8 cellular contexts compared by ENCODE assay signal in genomic region chr13:51814825-51815650, GRCh38. TPM values are rescaled to one million over a fixed set of nuclear protein-coding genes. Genes with fewer than 3 reads are reported as not detected.
DNase-seq lines count a peak whose midpoint lies in the region; ATAC-seq and TF ChIP-seq lines count a peak whose summit lies in the region.

No MANE protein-coding gene starts in this region.

- no peaks in the 10 kb centered on the region for H3K36me3 ChIP-seq in mesenchymal stem cell (ENCODE audit: control insufficient read depth in 1 of 2, insufficient read depth in 2 of 2, low read depth in 1 of 2, low read length in 2 of 2)

- H3K4me3 ChIP-seq in dorsolateral prefrontal cortex (peak overlapping the region in 39 of 59 donors; percentile 3 to 48 (median 26)), mesenchymal stem cell (ENCODE audit: insufficient read depth in 1 of 2, low read depth in 1 of 2, low read length in 2 of 2) (peak overlapping the region in 1 of 2 experiments; percentile 65)

- H3K27ac ChIP-seq in C4-2B (no peak overlapping the region), dorsolateral prefrontal cortex (peak overlapping the region in 2 of 59 donors; percentile 10 to 46), mesenchymal stem cell (ENCODE audit: low read length, poor library complexity, severe bottlenecking) (no peak overlapping the region)

- H2BK12ac ChIP-seq in mesenchymal stem cell (ENCODE audit: low read length in 2 of 2), result no peak overlapping the region

- ATAC-seq in GM18909 (IDR thresholded peaks at IDR 0.05; ENCODE audit: poor library complexity, unreplicated experiment), result peak; percentile 81
- peak; percentile 85 for ATAC-seq in HG03066 (IDR thresholded peaks at IDR 0.05; ENCODE audit: low read depth, unreplicated experiment)
- ATAC-seq in activated CD4-positive, alpha-beta T cell treated with anti-CD3 and anti-CD28 coated beads for 36 hours, result peak; percentile 70

- 25% methylated on average over 11 of the region's 13 CpGs for WGBS in mesenchymal stem cell

- DNase-seq in NCI-H2196 (lab: John Stamatoyannopoulos, UW; ENCODE audit: unreplicated experiment) (peak; percentile 58), dorsolateral prefrontal cortex (peak in 4 of 10 donors; percentile 28 to 57 (median 52)), mesenchymal stem cell (peak; percentile 75)
- DNase-seq in activated CD4-positive, alpha-beta T cell treated with anti-CD3 and anti-CD28 coated beads for 36 hours, result peak; percentile 83
- DNase-seq in stimulated activated CD8-positive, alpha-beta memory T cell treated with anti-CD3 and anti-CD28 coated beads, Interleukin-4, amount 100 ng/mL, for 24 hours (ENCODE audit: low read depth), result peak; percentile 61

- H4K8ac ChIP-seq in mesenchymal stem cell (ENCODE audit: low read length), result peak overlapping the region; percentile 78

- peaks cover 81% of the 10 kb centered on the region for H3K4me1 Mint-ChIP-seq in activated CD4-positive, alpha-beta T cell treated with anti-CD3 and anti-CD28 coated beads for 36 hours

- no peaks in the 10 kb centered on the region for H3K36me3 Mint-ChIP-seq in activated CD4-positive, alpha-beta T cell treated with anti-CD3 and anti-CD28 coated beads for 36 hours (ENCODE audit: low read depth)

- no peak overlapping the region for H2AFZ ChIP-seq in mesenchymal stem cell (ENCODE audit: low read depth, low read length)

- no peak overlapping the region for H3K18ac ChIP-seq in mesenchymal stem cell (ENCODE audit: low read depth in 1 of 2, low read length in 2 of 2)

- H3K4me3 Mint-ChIP-seq in activated CD4-positive, alpha-beta T cell treated with anti-CD3 and anti-CD28 coated beads for 36 hours, result peak overlapping the region; percentile 56

- intact Hi-C loops in activated CD4-positive, alpha-beta T cell treated with anti-CD3 and anti-CD28 coated beads for 36 hours (cut with DNase I, micrococcal nuclease), result loop anchor here (1.0 to 10.0 kb wide), 6 partner anchors 11 to 380 kb away; partner anchors contain the start of gene DHRS12 (in 1 of the 2)
- intact Hi-C loops in dorsolateral prefrontal cortex (cut with DNase I), result loop anchor here (5.0 to 10.0 kb wide), 4 partner anchors 310 to 390 kb away; partner anchors contain the start of gene NEK5 (in 2 of the 2)

- H3K23ac ChIP-seq in mesenchymal stem cell (ENCODE audit: low read length in 2 of 2), result no peak overlapping the region

- H3K27me3 ChIP-seq in dorsolateral prefrontal cortex, result no peaks in the 10 kb centered on the region
- peaks cover 42 to 46% of the 10 kb centered on the region in 2 experiments for H3K27me3 ChIP-seq in mesenchymal stem cell (ENCODE audit: control insufficient read depth in 1 of 2, insufficient read depth in 1 of 2, low read length in 2 of 2)

- H2BK15ac ChIP-seq in mesenchymal stem cell (ENCODE audit: low read depth, poor library complexity, severe bottlenecking), result no peak overlapping the region

- CTCF ChIA-PET in activated CD4-positive, alpha-beta T cell treated with anti-CD3 and anti-CD28 coated beads for 36 hours (lab: Charles Lee), result interaction anchor here (0.6 to 12.1 kb wide), 43 partner anchors 9 to 636 kb away, joined by 3 to 154 read pairs (median 4); partner anchors contain the start of gene ALG11

- H3K9me3 Mint-ChIP-seq in activated CD4-positive, alpha-beta T cell treated with anti-CD3 and anti-CD28 coated beads for 36 hours (ENCODE audit: low read depth), result no peaks in the 10 kb centered on the region

- no peaks in the 10 kb centered on the region for H3K79me1 ChIP-seq in mesenchymal stem cell (replicated peaks; ENCODE audit: low read length, poor library complexity, severe bottlenecking)

- H3K14ac ChIP-seq in mesenchymal stem cell (ENCODE audit: low read length in 2 of 2), result peak overlapping the region in 1 of 2 experiments; percentile 12

- H3K27me3 Mint-ChIP-seq in activated CD4-positive, alpha-beta T cell treated with anti-CD3 and anti-CD28 coated beads for 36 hours, result no peaks in the 10 kb centered on the region

- no peak overlapping the region for H2BK120ac ChIP-seq in mesenchymal stem cell (ENCODE audit: low read depth, low read length)

- H3K4ac ChIP-seq in mesenchymal stem cell (ENCODE audit: low read depth in 1 of 2, low read length in 2 of 2), result no peak overlapping the region

- peaks cover 14% of the 10 kb centered on the region for H3K4me1 ChIP-seq in mesenchymal stem cell (ENCODE audit: control insufficient read depth, insufficient read depth, low read depth, low read length)

- TF ChIP-seq CTCF in C4-2B (conservative IDR thresholded peaks at IDR 0.05) (peak; percentile 86), dorsolateral prefrontal cortex (IDR thresholded peaks at IDR 0.05 in 54 of 56, conservative IDR thresholded peaks at IDR 0.05 in 2 of 56; ENCODE audit: low read depth in 1 of 56, partially characterized antibody in 56 of 56) (peak; percentile 67 to 92 (median 83))

- no peaks in the 10 kb centered on the region for H3K9me3 ChIP-seq in mesenchymal stem cell (ENCODE audit: control insufficient read depth, low read length)

- H3K27ac Mint-ChIP-seq in activated CD4-positive, alpha-beta T cell treated with anti-CD3 and anti-CD28 coated beads for 36 hours, result peak overlapping the region; percentile 83

- POLR2A ChIA-PET in activated CD4-positive, alpha-beta T cell treated with anti-CD3 and anti-CD28 coated beads for 36 hours (lab: Charles Lee), result interaction anchor here (0.6 to 1.2 kb wide), 2 partner anchors 11 to 13 kb away, joined by 5 to 6 read pairs; no protein-coding TSS in a partner anchor

- no peak overlapping the region for H4K91ac ChIP-seq in mesenchymal stem cell (ENCODE audit: low read length)

- no peak overlapping the region for H2AK5ac ChIP-seq in mesenchymal stem cell (ENCODE audit: low read length, severe bottlenecking)

- H3K4me2 ChIP-seq in mesenchymal stem cell (ENCODE audit: low read length, poor library complexity, severe bottlenecking), result peak overlapping the region; percentile 57

- no peak overlapping the region for H2BK5ac ChIP-seq in mesenchymal stem cell (ENCODE audit: low read depth, low read length, poor library complexity, severe bottlenecking)

- H3K9ac ChIP-seq in mesenchymal stem cell (ENCODE audit: low read length), result peak overlapping the region; percentile 43

RNA-seq across cellular contexts. Expression of gene DHRS12, which starts 11.1 kb away (rescaled TPM):
- total RNA-seq in activated CD4-positive, alpha-beta T cell treated with anti-CD3 and anti-CD28 coated beads for 36 hours, result 1 to 10 TPM; 4.9 to 5.3 TPM
- total RNA-seq in dorsolateral prefrontal cortex, result 10 to 100 TPM in 91 of 120 experiments, 1 to 10 TPM in 29; 4.6 to 21.3 (median 12.8) TPM
- 4.4 TPM for polyA plus RNA-seq in mesenchymal stem cell (2013, experiment 1 of 2)
- 4.4 TPM for polyA plus RNA-seq in mesenchymal stem cell (2013, experiment 2 of 2)

RNA-seq across cellular contexts. Expression of gene TMEM272, which starts 29.9 kb away (rescaled TPM):
- under 1 TPM; 0.18 to 0.33 TPM for total RNA-seq in activated CD4-positive, alpha-beta T cell treated with anti-CD3 and anti-CD28 coated beads for 36 hours
- total RNA-seq in dorsolateral prefrontal cortex, result 1 to 10 TPM in 117 of 120 experiments, under 1 TPM in 3; 0.97 to 6.8 (median 2.6) TPM
- polyA plus RNA-seq in mesenchymal stem cell (2013, experiment 1 of 2), result not detected
- not detected for polyA plus RNA-seq in mesenchymal stem cell (2013, experiment 2 of 2)

RNA-seq across cellular contexts. Expression of gene CCDC70, which starts 46.7 kb away (rescaled TPM):
- not detected for total RNA-seq in activated CD4-positive, alpha-beta T cell treated with anti-CD3 and anti-CD28 coated beads for 36 hours
- not detected for total RNA-seq in dorsolateral prefrontal cortex
- not detected for polyA plus RNA-seq in mesenchymal stem cell (2013, experiment 1 of 2)
- polyA plus RNA-seq in mesenchymal stem cell (2013, experiment 2 of 2), result not detected
